Comparison of ENCODE assay signal across 12 cellular contexts in genomic region chr12:100388382-100388781, GRCh38. TPM values are rescaled to one million over a fixed set of nuclear protein-coding genes. Genes with fewer than 3 reads are reported as not detected.
"Had no signal": no experiment of that assay in that cellular context is flagged by ENCODE, and none has a peak within 500 bp of the region (broad histone marks: within the 10 kb centered on the region; RNA-seq: fewer than 3 reads in every experiment).

No MANE protein-coding gene starts in this region.

- DNase-seq: GM23248, GOT3, H7, H9, HCEC 1CT, HFFc6 had no signal

- H3K36me3 ChIP-seq: HAP-1 had no signal

- H3K4me2 ChIP-seq: GM23338 had no signal

- H3K9me3 ChIP-seq: HAP-1 had no signal

- H3K9ac ChIP-seq: GM23248 had no signal

- H3K4me3 ChIP-seq: GM23248, GM23338, HAP-1 had no signal

- ATAC-seq: GM23338, HCT116 had no signal

- H2AFZ ChIP-seq: GM23248, GM23338 had no signal

- H3K27ac ChIP-seq: GM23248 had no signal

- FAIRE-seq: H1, H54 had no signal

RNA-seq across cellular contexts. Expression of gene SLC17A8, which starts 31.5 kb away (rescaled TPM):
- total RNA-seq: GM23248, H4, H7, H9, HFFc6 had no signal
- polyA plus RNA-seq: GM23248 had no signal
